In the genomic region with DNA sequence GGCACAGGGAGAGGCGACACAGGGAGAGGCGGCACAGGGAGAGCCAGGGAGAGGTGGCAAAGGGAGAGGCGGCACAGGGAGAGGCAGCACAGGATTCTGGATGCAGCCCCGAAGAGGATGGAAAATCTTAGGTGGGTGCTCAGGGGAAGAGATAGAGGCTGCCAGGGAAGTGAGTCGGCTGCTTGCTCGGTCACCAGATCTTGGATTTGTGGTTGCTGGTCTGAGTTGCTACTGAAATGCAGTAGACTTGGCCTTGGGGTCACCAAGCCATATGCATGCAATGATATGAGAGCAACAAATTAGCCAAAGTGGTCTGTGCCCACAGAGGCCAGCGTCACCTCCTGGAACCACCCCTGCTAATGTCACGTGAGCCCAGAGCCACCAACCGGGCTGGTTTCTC, we compare ENCODE assay signal across 23 cellular contexts.
"Had no signal": no experiment of that assay in that cellular context is flagged by ENCODE, and none has a peak within 500 bp of the region (broad histone marks: within the 10 kb centered on the region; RNA-seq: fewer than 3 reads in every experiment).

No MANE protein-coding gene starts in this region.

- H3K36me3 ChIP-seq: esophagus squamous epithelium, gastroesophageal sphincter, heart right ventricle had no signal

- H3K27ac ChIP-seq: body of pancreas, coronary artery, dorsolateral prefrontal cortex, esophagus squamous epithelium, gastroesophageal sphincter, heart right ventricle had no signal

- H3K4me3 ChIP-seq: body of pancreas, coronary artery, dorsolateral prefrontal cortex, esophagus squamous epithelium, gastroesophageal sphincter, heart right ventricle had no signal

- H3K4me1 ChIP-seq: body of pancreas, esophagus squamous epithelium, gastroesophageal sphincter had no signal

- H3K9me3 ChIP-seq: body of pancreas, esophagus squamous epithelium, gastroesophageal sphincter, heart right ventricle had no signal

- ATAC-seq: activated CD8-positive, alpha-beta T cell treated with anti-CD3 and anti-CD28 coated beads, Interleukin-2, amount 10 ng/mL, durations not matched to agents 7 days and 5 days; activated T-cell treated with anti-CD3 and anti-CD28 coated beads, Interleukin-2, amount 50 U/mL, for 4 hours; activated T-helper 17 cell treated with anti-CD3 and anti-CD28 coated beads, Interleukin-2, amount 50 U/mL, for 72 hours; body of pancreas; gastroesophageal sphincter; heart right ventricle; T-helper 17 cell had no signal

- DNase-seq: activated CD4-positive, alpha-beta memory T cell treated with anti-CD3 and anti-CD28 coated beads for 36 hours; activated CD4-positive, alpha-beta T cell treated with anti-CD3 and anti-CD28 coated beads for 48 hours; activated CD4-positive, CD25-positive, alpha-beta regulatory T cell; activated CD8-positive, alpha-beta T cell treated with anti-CD3 and anti-CD28 coated beads, Interleukin-2, amount 10 ng/mL, durations not matched to agents 7 days and 5 days; activated effector memory CD4-positive, alpha-beta T cell treated with Interleukin-2 at 50 U/mL for 16 hours; activated gamma-delta T cell treated with Interleukin-2 at 50 U/mL for 16 hours; activated naive CD4-positive, alpha-beta T cell treated with anti-CD3 and anti-CD28 coated beads, Interleukin-2, amount 50 U/mL, for 16 hours; activated naive CD4-positive, alpha-beta T cell treated with Interleukin-2 at 50 U/mL for 16 hours; activated T-cell treated with anti-CD3 and anti-CD28 coated beads, Interleukin-2, amount 50 U/mL, for 4 hours; amygdala; aorta; body of pancreas; dorsolateral prefrontal cortex; effector memory CD4-positive, alpha-beta T cell; erythroblast; esophagus squamous epithelium; foreskin melanocyte; heart right ventricle; T-helper 1 cell; T-helper 17 cell had no signal
